14 cellular contexts compared by ENCODE assay signal in the genomic region with DNA sequence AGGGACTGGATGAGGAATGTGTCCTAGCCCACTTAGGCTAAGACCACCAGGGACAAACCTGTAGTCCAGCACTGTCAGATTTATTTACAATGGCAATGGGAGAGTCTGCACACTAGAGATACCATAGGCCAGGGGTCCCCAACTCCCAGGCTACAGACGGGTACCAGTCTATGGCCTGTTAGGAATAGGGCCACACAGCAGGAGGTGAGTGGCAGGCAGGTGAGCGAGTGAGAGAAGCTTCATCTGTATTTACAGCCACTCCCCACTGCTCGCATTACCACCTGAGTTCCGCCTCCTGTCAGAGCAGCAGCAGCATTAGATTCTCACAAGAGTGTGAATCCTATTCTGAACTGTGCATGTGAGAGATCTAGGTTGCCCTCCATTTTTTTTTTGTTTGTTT. TPM values are rescaled to one million over a fixed set of nuclear protein-coding genes. Genes with fewer than 3 reads are reported as not detected.
DNase-seq lines count a peak whose midpoint lies in the region; ATAC-seq and TF ChIP-seq lines count a peak whose summit lies in the region.
"Had no signal": no experiment of that assay in that cellular context is flagged by ENCODE, and none has a peak within 500 bp of the region (broad histone marks: within the 10 kb centered on the region; RNA-seq: fewer than 3 reads in every experiment).

No MANE protein-coding gene starts in this region.

- H3K27ac ChIP-seq in CD8-positive, alpha-beta memory T cell (ENCODE audit: low read depth, low read length): no peak overlapping the region
- H3K27ac ChIP-seq: KMS-11 had no signal

- H3K4me1 Mint-ChIP-seq in CD8-positive, alpha-beta memory T cell: peaks cover 13 to 28% (median 26%) of the 10 kb centered on the region in 3 donors

- no peak for ATAC-seq in GM18505 (IDR thresholded peaks at IDR 0.05; ENCODE audit: unreplicated experiment)
- ATAC-seq: left ventricle myocardium superior had no signal

- H3K9me3 Mint-ChIP-seq in CD8-positive, alpha-beta memory T cell: no peaks in the 10 kb centered on the region

- H3K27me3 ChIP-seq in CD8-positive, alpha-beta memory T cell (ENCODE audit: insufficient read depth, low read length, poor library complexity, severe bottlenecking): no peaks in the 10 kb centered on the region
- no peaks in the 10 kb centered on the region for H3K27me3 ChIP-seq in NT2/D1 (ENCODE audit: insufficient read depth, insufficient read length)

- POLR2A ChIA-PET in CD8-positive, alpha-beta memory T cell (lab: Charles Lee): no interaction called here

- peaks cover 12% of the 10 kb centered on the region for H3K4me1 ChIP-seq in CD8-positive, alpha-beta memory T cell (ENCODE audit: insufficient read depth, low read length)
- H3K4me1 ChIP-seq in NT2/D1 (ENCODE audit: insufficient read depth, insufficient read length): peaks cover 6% of the 10 kb centered on the region

- DNase-seq in NCI-H2029 (lab: John Stamatoyannopoulos, UW) (peak; percentile 67), NCI-H2029 treated with DMSO at 0.1 percent for 48 hours (lab: John Stamatoyannopoulos, UW) (no peak), NT2/D1 (ENCODE audit: low read depth, low spot score) (no peak), left kidney (ENCODE audit: low read depth, low spot score) (peak; percentile 42), HUDEP-2 (lab: John Stamatoyannopoulos, UW; ENCODE audit: unreplicated experiment in 76 of 76) (no peak), amygdala (lab: John Stamatoyannopoulos, UW) (no peak)
- DNase-seq in CD8-positive, alpha-beta memory T cell: no peak
- DNase-seq: 8988T; activated CD4-positive, alpha-beta T cell treated with anti-CD3 and anti-CD28 coated beads, Interleukin-2, amount 50 U/mL, for 48 hours; left ventricle myocardium superior; NCI-H1105 treated with DMSO at 0.1 percent for 48 hours; SIG-M5 had no signal

- H3K4me3 ChIP-seq in CD8-positive, alpha-beta memory T cell (ENCODE audit: low read length): no peak overlapping the region
- H3K4me3 ChIP-seq in NT2/D1 (ENCODE audit: insufficient read length, low read depth): no peak overlapping the region

- no peaks in the 10 kb centered on the region for H3K27me3 Mint-ChIP-seq in CD8-positive, alpha-beta memory T cell

- no peaks in the 10 kb centered on the region for H3K36me3 ChIP-seq in CD8-positive, alpha-beta memory T cell (ENCODE audit: insufficient read depth, low read length)
- peaks cover 5% of the 10 kb centered on the region for H3K36me3 ChIP-seq in NT2/D1 (ENCODE audit: insufficient read depth, insufficient read length, low read length)

- H3K9me3 ChIP-seq in CD8-positive, alpha-beta memory T cell (ENCODE audit: low read length): no peaks in the 10 kb centered on the region
- H3K9me3 ChIP-seq in NT2/D1 (ENCODE audit: insufficient read depth, low read length): no peaks in the 10 kb centered on the region

- TF ChIP-seq POLR2A in GM18505 (IDR thresholded peaks at IDR 0.05; ENCODE audit: borderline replicate concordance, extremely low read depth, insufficient read depth, insufficient read length): no peak

- peaks cover 0 to 10% (median 0%) of the 10 kb centered on the region in 3 donors for H3K36me3 Mint-ChIP-seq in CD8-positive, alpha-beta memory T cell

- peak overlapping the region in 3 of 8 donors; percentile 29 to 58 (median 54) for H3K27ac Mint-ChIP-seq in CD8-positive, alpha-beta memory T cell

- peak overlapping the region; percentile 5 for H3K9ac ChIP-seq in NT2/D1 (ENCODE audit: insufficient read length, low read depth)
- H3K9ac ChIP-seq: KMS-11 had no signal

- CTCF ChIA-PET in CD8-positive, alpha-beta memory T cell (lab: Charles Lee): no interaction called here

- H3K4me3 Mint-ChIP-seq in CD8-positive, alpha-beta memory T cell: peak overlapping the region in 4 of 7 donors; percentile 12 to 55 (median 40)

RNA-seq across cellular contexts. Expression of gene THAP8, which starts 2.4 kb away (rescaled TPM):
- total RNA-seq in CD8-positive, alpha-beta memory T cell: 1 to 10 TPM; 1.3 to 1.9 TPM
- 8.5 TPM for polyA plus RNA-seq in CD8-positive, alpha-beta memory T cell

RNA-seq across cellular contexts. Expression of gene WDR62, which starts 3.1 kb away (rescaled TPM):
- total RNA-seq in CD8-positive, alpha-beta memory T cell: 10 to 100 TPM; 15.7 to 15.8 TPM
- polyA plus RNA-seq in CD8-positive, alpha-beta memory T cell: 0.37 TPM

RNA-seq across cellular contexts. Expression of gene CLIP3, which starts 19.0 kb away (rescaled TPM):
- under 1 TPM; 0.29 to 0.33 TPM for total RNA-seq in CD8-positive, alpha-beta memory T cell
- 0.39 TPM for polyA plus RNA-seq in CD8-positive, alpha-beta memory T cell

RNA-seq across cellular contexts. Expression of gene ALKBH6, which starts 37.6 kb away (rescaled TPM):
- 10 to 100 TPM; 37.2 to 41.3 TPM for total RNA-seq in CD8-positive, alpha-beta memory T cell
- polyA plus RNA-seq in CD8-positive, alpha-beta memory T cell: 21.2 TPM

RNA-seq across cellular contexts. Expression of gene SYNE4, which starts 43.0 kb away (rescaled TPM):
- total RNA-seq in CD8-positive, alpha-beta memory T cell: 1 to 10 TPM; 1.2 to 1.9 TPM
- polyA plus RNA-seq in CD8-positive, alpha-beta memory T cell: not detected

Comparison
In these comparisons a context has a peak if more than half of its experiments do, and no peak if none do; other contexts are left out.
1. DNase-seq: peak in NCI-H2029 (single experiment) and left kidney (single experiment); none in NCI-H2029 treated with DMSO at 0.1 percent for 48 hours (single experiment), CD8-positive, alpha-beta memory T cell (0 of 5), NT2/D1 (single experiment), HUDEP-2 (0 of 76) and amygdala (0 of 56).